8 cellular contexts compared by ENCODE assay signal in genomic region chr5:139711067-139711851, GRCh38.
DNase-seq lines count a peak whose midpoint lies in the region; TF ChIP-seq lines count a peak whose summit lies in the region.

No MANE protein-coding gene starts in this region.

- WGBS in thyroid gland, 2 donors: 1 to 6% methylated on average over 16 to 18 of the region's 65 CpGs

- POLR2A ChIA-PET in HEK293 (lab: Yijun Ruan, JAX): interaction anchor here (0.6 to 3.9 kb wide), 11 partner anchors 11 to 75 kb away, joined by 3 to 25 read pairs (median 4); partner anchors contain the start of gene CXXC5

- peaks cover 5% of the 10 kb centered on the region for H3K4me1 Mint-ChIP-seq in activated T-helper 1 cell treated with anti-CD3 and anti-CD28 coated beads, Interleukin-12 subunit alpha, Interleukin-12 subunit beta, Interleukin-2, Interleukin-4 antibody, amounts not matched to agents 30 ng/mL and 10 ng/mL and 1 ng/mL, durations not matched to agents 14 hours and 24 hours and 36 hours (ENCODE audit: low read depth)
- peaks cover 43% of the 10 kb centered on the region for H3K4me1 Mint-ChIP-seq in neural crest cell

- no peaks in the 10 kb centered on the region for H3K9me3 ChIP-seq in HEK293 (ENCODE audit: control insufficient read depth, insufficient read depth, low read depth, low read length)
- no peaks in the 10 kb centered on the region for H3K9me3 ChIP-seq in NT2/D1 (ENCODE audit: insufficient read depth, low read length)
- no peaks in the 10 kb centered on the region for H3K9me3 ChIP-seq in thyroid gland

- H3K27me3 Mint-ChIP-seq in activated T-helper 1 cell treated with anti-CD3 and anti-CD28 coated beads, Interleukin-12 subunit alpha, Interleukin-12 subunit beta, Interleukin-2, Interleukin-4 antibody, amounts not matched to agents 30 ng/mL and 10 ng/mL and 1 ng/mL, durations not matched to agents 14 hours and 24 hours and 36 hours (ENCODE audit: insufficient read depth): peaks cover 50% of the 10 kb centered on the region
- H3K27me3 Mint-ChIP-seq in neural crest cell (ENCODE audit: low read depth): peaks cover 15% of the 10 kb centered on the region

- CTCF ChIA-PET in HEK293 (lab: Yijun Ruan, JAX): interaction anchor here (0.7 to 2.5 kb wide), 15 partner anchors 11 to 292 kb away, joined by 3 to 17 read pairs (median 4); no protein-coding TSS in a partner anchor

- H3K4me1 ChIP-seq in HEK293 (ENCODE audit: control insufficient read depth, insufficient read depth, low read length) (0 out of 2 replicates have a peak, but pooled peaks cover 3% of the 10 kb centered on the region), NT2/D1 (ENCODE audit: insufficient read depth, insufficient read length) (peaks cover 8% of the 10 kb centered on the region), thyroid gland (peaks cover 24 to 42% of the 10 kb centered on the region in 2 donors)

- TF ChIP-seq POLR2A in thyroid gland (IDR thresholded peaks at IDR 0.05): no peak

- peak overlapping the region; percentile 54 for H3K4me3 Mint-ChIP-seq in activated T-helper 1 cell treated with anti-CD3 and anti-CD28 coated beads, Interleukin-12 subunit alpha, Interleukin-12 subunit beta, Interleukin-2, Interleukin-4 antibody, amounts not matched to agents 30 ng/mL and 10 ng/mL and 1 ng/mL, durations not matched to agents 14 hours and 24 hours and 36 hours
- peak overlapping the region; percentile 87 for H3K4me3 Mint-ChIP-seq in neural crest cell

- H3K9ac ChIP-seq in NT2/D1 (ENCODE audit: insufficient read length, low read depth): peak overlapping the region; percentile 70

- no peak overlapping the region for H3K27ac Mint-ChIP-seq in activated T-helper 1 cell treated with anti-CD3 and anti-CD28 coated beads, Interleukin-12 subunit alpha, Interleukin-12 subunit beta, Interleukin-2, Interleukin-4 antibody, amounts not matched to agents 30 ng/mL and 10 ng/mL and 1 ng/mL, durations not matched to agents 14 hours and 24 hours and 36 hours
- H3K27ac Mint-ChIP-seq in neural crest cell (ENCODE audit: unreplicated experiment): peak overlapping the region; percentile 78

- intact Hi-C loops in activated T-helper 1 cell treated with anti-CD3 and anti-CD28 coated beads, Interleukin-12 subunit alpha, Interleukin-12 subunit beta, Interleukin-2, Interleukin-4 antibody, amounts not matched to agents 30 ng/mL and 10 ng/mL and 1 ng/mL, durations not matched to agents 14 hours and 24 hours and 36 hours (cut with micrococcal nuclease): loop anchor here (1.0 to 5.0 kb wide), 5 partner anchors 14 to 74 kb away; no protein-coding TSS in a partner anchor
- intact Hi-C loops in thyroid gland (cut with DNase I): no loop called here

- H3K36me3 Mint-ChIP-seq in activated T-helper 1 cell treated with anti-CD3 and anti-CD28 coated beads, Interleukin-12 subunit alpha, Interleukin-12 subunit beta, Interleukin-2, Interleukin-4 antibody, amounts not matched to agents 30 ng/mL and 10 ng/mL and 1 ng/mL, durations not matched to agents 14 hours and 24 hours and 36 hours (ENCODE audit: low read depth): no peaks in the 10 kb centered on the region
- H3K36me3 Mint-ChIP-seq in neural crest cell (ENCODE audit: low read depth): no peaks in the 10 kb centered on the region

- peak overlapping the region; percentile 29; the same call in 1 of the 2 replicates for H3K27ac ChIP-seq in HEK293 (ENCODE audit: extremely low read depth, low read depth, low read length)
- H3K27ac ChIP-seq in thyroid gland: peak overlapping the region in 1 of 3 donors; percentile 59

- H3K4me3 ChIP-seq in HEK293 (ENCODE audit: low read depth, low read length): peak overlapping the region; percentile 41
- H3K4me3 ChIP-seq in NT2/D1 (ENCODE audit: insufficient read length, low read depth): peak overlapping the region; percentile 22
- peak overlapping the region; percentile 46 for H3K4me3 ChIP-seq in fibroblast of pulmonary artery (replicated peaks; ENCODE audit: low read depth, low read length)
- H3K4me3 ChIP-seq in thyroid gland (replicated peaks in 1 of 3): peak overlapping the region in 2 of 3 donors; percentile 17 to 31

- H3K36me3 ChIP-seq in HEK293 (ENCODE audit: control insufficient read depth in 2 of 2, insufficient read depth in 1 of 2, low read length in 2 of 2) (no peaks in the 10 kb centered on the region), NT2/D1 (ENCODE audit: insufficient read depth, insufficient read length, low read length) (no peaks in the 10 kb centered on the region), thyroid gland (no peaks in the 10 kb centered on the region)

- H3K27me3 ChIP-seq in NT2/D1 (ENCODE audit: insufficient read depth, insufficient read length) (peaks cover 22% of the 10 kb centered on the region), thyroid gland (no peaks in the 10 kb centered on the region)

- TF ChIP-seq CTCF in HEK293 (tag by site-specific recombination; IDR thresholded peaks at IDR 0.05) (peak; percentile 21; the same call in 1 of the 2 replicates), fibroblast of pulmonary artery (IDR thresholded peaks at IDR 0.05; ENCODE audit: low read length, missing control alignments) (peak; percentile 19), neural crest cell (conservative IDR thresholded peaks at IDR 0.05) (peak; percentile 16), thyroid gland (IDR thresholded peaks at IDR 0.05) (no peak)

- DNase-seq in COLO668 (lab: John Stamatoyannopoulos, UW; ENCODE audit: unreplicated experiment) (peak; percentile 45), NT2/D1 (ENCODE audit: low read depth, low spot score) (no peak), fibroblast of pulmonary artery (ENCODE audit: low read depth) (no peak), neural crest cell (ENCODE audit: low read depth, low spot score) (peak; percentile 56), thyroid gland (peak; percentile 55 to 66), OCI-M2 (lab: John Stamatoyannopoulos, UW; ENCODE audit: unreplicated experiment) (no peak)
- DNase-seq in activated T-helper 1 cell treated with anti-CD3 and anti-CD28 coated beads, Interleukin-12 subunit alpha, Interleukin-12 subunit beta, Interleukin-2, Interleukin-4 antibody, amounts not matched to agents 30 ng/mL and 10 ng/mL and 1 ng/mL, durations not matched to agents 14 hours and 24 hours and 36 hours (ENCODE audit: low spot score): peak; percentile 6

- H3K9me3 Mint-ChIP-seq in activated T-helper 1 cell treated with anti-CD3 and anti-CD28 coated beads, Interleukin-12 subunit alpha, Interleukin-12 subunit beta, Interleukin-2, Interleukin-4 antibody, amounts not matched to agents 30 ng/mL and 10 ng/mL and 1 ng/mL, durations not matched to agents 14 hours and 24 hours and 36 hours: no peaks in the 10 kb centered on the region
- H3K9me3 Mint-ChIP-seq in neural crest cell: no peaks in the 10 kb centered on the region

TF ChIP-seq in HEK293, 187 proteins besides CTCF, POLR2A, EP300 and RAD21 (continues in another document):
- TF ChIP-seq HOXD13 (CRISPR knock-in tag; IDR thresholded peaks at IDR 0.05; ENCODE audit: borderline replicate concordance) (no peak), ZNF654 (tag by site-specific recombination; IDR thresholded peaks at IDR 0.05; ENCODE audit: low read depth) (no peak), ZNF529 (tag by site-specific recombination; IDR thresholded peaks at IDR 0.05; ENCODE audit: insufficient replicate concordance) (no peak), ZNF16 (tag by site-specific recombination; IDR thresholded peaks at IDR 0.05; ENCODE audit: low read depth) (no peak), FEZF1 (tag by site-specific recombination; IDR thresholded peaks at IDR 0.05) (no peak), ZNF121 (tag by site-specific recombination; IDR thresholded peaks at IDR 0.05) (no peak), ZSCAN23 (tag by site-specific recombination; IDR thresholded peaks at IDR 0.05) (no peak), ZEB2 (tag by site-specific recombination; IDR thresholded peaks at IDR 0.05) (no peak), ZNF223 (tag by site-specific recombination; IDR thresholded peaks at IDR 0.05) (no peak), ZNF658 (tag by site-specific recombination; IDR thresholded peaks at IDR 0.05) (no peak), ZNF580 (tag by site-specific recombination; IDR thresholded peaks at IDR 0.05) (no peak), ZNF211 (tag by site-specific recombination; IDR thresholded peaks at IDR 0.05; ENCODE audit: low read depth) (no peak), ZNF202 (tag by site-specific recombination; IDR thresholded peaks at IDR 0.05; ENCODE audit: borderline replicate concordance) (no peak), ZNF707 (tag by site-specific recombination; IDR thresholded peaks at IDR 0.05) (no peak), GLI2 (tag by site-specific recombination; IDR thresholded peaks at IDR 0.05; ENCODE audit: borderline replicate concordance, low read depth) (no peak), ZNF837 (tag by site-specific recombination; IDR thresholded peaks at IDR 0.05) (no peak), KLF8 (tag by site-specific recombination; IDR thresholded peaks at IDR 0.05) (no peak), WT1 (tag by site-specific recombination; IDR thresholded peaks at IDR 0.05) (0 out of 2 replicates have a peak, but pooled peaks have one; percentile 4), ZSCAN30 (tag by site-specific recombination; IDR thresholded peaks at IDR 0.05) (0 out of 2 replicates have a peak, but pooled peaks have one; percentile 19), ZNF398 (tag by site-specific recombination; IDR thresholded peaks at IDR 0.05) (peak; percentile 89)

Comparison
In these comparisons a context has a peak if more than half of its experiments do, and no peak if none do; other contexts are left out.
1. DNase-seq: peak in COLO668 (single experiment), activated T-helper 1 cell treated with anti-CD3 and anti-CD28 coated beads, Interleukin-12 subunit alpha, Interleukin-12 subunit beta, Interleukin-2, Interleukin-4 antibody, amounts not matched to agents 30 ng/mL and 10 ng/mL and 1 ng/mL, durations not matched to agents 14 hours and 24 hours and 36 hours (single experiment), neural crest cell (single experiment) and thyroid gland (2 of 2); none in NT2/D1 (single experiment), fibroblast of pulmonary artery (single experiment) and OCI-M2 (single experiment).
2. CTCF ChIP-seq: peak in HEK293 (single experiment), fibroblast of pulmonary artery (single experiment) and neural crest cell (single experiment); none in thyroid gland (0 of 6).
3. Peak in every context shown above with its lines, with median percentiles within 50 percentile points of each other: H3K4me3 ChIP-seq.